21 cellular contexts compared by ENCODE assay signal in the genomic region with DNA sequence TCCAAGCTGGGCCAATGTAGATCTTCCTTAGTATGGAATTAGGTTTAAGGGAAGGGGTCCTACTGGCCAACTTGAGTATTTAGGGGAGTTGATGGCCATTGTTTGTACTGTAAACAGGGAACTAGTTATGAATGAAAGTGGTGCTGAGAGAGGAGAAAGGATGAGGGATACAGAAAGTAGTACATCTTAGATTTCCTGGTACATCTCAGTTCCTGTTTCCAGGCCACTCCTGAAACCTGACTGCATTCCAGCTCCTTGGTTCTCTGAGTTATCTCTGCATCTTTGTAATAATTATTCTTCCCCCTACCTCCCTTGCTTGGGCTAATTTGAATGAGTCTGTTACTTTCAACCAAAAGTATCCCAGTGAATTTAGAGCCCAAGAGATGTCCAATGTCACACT. TPM values are rescaled to one million over a fixed set of nuclear protein-coding genes. Genes with fewer than 3 reads are reported as not detected.
DNase-seq lines count a peak whose midpoint lies in the region; ATAC-seq and TF ChIP-seq lines count a peak whose summit lies in the region.
"Had no signal": no experiment of that assay in that cellular context is flagged by ENCODE, and none has a peak within 500 bp of the region (broad histone marks: within the 10 kb centered on the region; RNA-seq: fewer than 3 reads in every experiment).

No MANE protein-coding gene starts in this region.

- H3K79me2 ChIP-seq in OCI-LY7 (ENCODE audit: insufficient read depth, low read depth, low read length) (no peaks in the 10 kb centered on the region), neural progenitor cell (ENCODE audit: low read depth) (no peaks in the 10 kb centered on the region)

- no peak for ATAC-seq in activated T-cell treated with anti-CD3 and anti-CD28 coated beads, Interleukin-2, amount 50 U/mL, for 72 hours (replicated peaks in 1 of 2)
- ATAC-seq in GM18511 (IDR thresholded peaks at IDR 0.05; ENCODE audit: unreplicated experiment): no peak
- ATAC-seq in GM19467 (IDR thresholded peaks at IDR 0.05; ENCODE audit: unreplicated experiment): no peak
- ATAC-seq: GM23338, HCT116 had no signal

- H3K27me3 ChIP-seq in neural progenitor cell: peaks cover 52% of the 10 kb centered on the region
- no peaks in the 10 kb centered on the region for H3K27me3 ChIP-seq in breast epithelium
- H3K27me3 ChIP-seq: BLaER1 had no signal

- no peaks in the 10 kb centered on the region for H3K27me3 Mint-ChIP-seq in activated T-cell treated with anti-CD3 and anti-CD28 coated beads, Interleukin-2, amount 50 U/mL, for 72 hours (ENCODE audit: low read depth)
- H3K27me3 Mint-ChIP-seq in neural progenitor cell (ENCODE audit: insufficient read depth, low read depth): peaks cover 32% of the 10 kb centered on the region
- H3K27me3 Mint-ChIP-seq: CD8-positive, alpha-beta memory T cell had no signal

- no peaks in the 10 kb centered on the region for H3K9me3 Mint-ChIP-seq in activated T-cell treated with anti-CD3 and anti-CD28 coated beads, Interleukin-2, amount 50 U/mL, for 72 hours
- H3K9me3 Mint-ChIP-seq in neural progenitor cell: peaks cover 7% of the 10 kb centered on the region
- H3K9me3 Mint-ChIP-seq: CD8-positive, alpha-beta memory T cell; GM23338; HFFc6 had no signal

- CTCF ChIA-PET in OCI-LY7 (lab: Charles Lee; ENCODE audit: unreplicated experiment): no interaction called here

- no peak overlapping the region for H3K4me2 ChIP-seq in OCI-LY7 (ENCODE audit: low read length)
- H3K4me2 ChIP-seq in neural progenitor cell: no peak overlapping the region
- H3K4me2 ChIP-seq: BLaER1, GM23338 had no signal

- H3K9me2 ChIP-seq in OCI-LY7 (ENCODE audit: insufficient read depth, low read length): no peaks in the 10 kb centered on the region

- H3K4me1 ChIP-seq in OCI-LY7 (ENCODE audit: insufficient read depth, low read length, poor library complexity, severe bottlenecking) (no peaks in the 10 kb centered on the region), neural progenitor cell (peaks cover 15% of the 10 kb centered on the region), breast epithelium (no peaks in the 10 kb centered on the region)

- no peaks in the 10 kb centered on the region for H4K20me1 ChIP-seq in OCI-LY7 (ENCODE audit: insufficient read depth, low read length)
- H4K20me1 ChIP-seq in neural progenitor cell (ENCODE audit: low read depth): peaks cover 22% of the 10 kb centered on the region

- H3K36me3 Mint-ChIP-seq in activated T-cell treated with anti-CD3 and anti-CD28 coated beads, Interleukin-2, amount 50 U/mL, for 72 hours (ENCODE audit: insufficient read depth in 2 of 2): peaks cover 0 to 8% of the 10 kb centered on the region in 2 donors
- peaks cover 16% of the 10 kb centered on the region for H3K36me3 Mint-ChIP-seq in neural progenitor cell

- TF ChIP-seq POLR2A in breast epithelium (IDR thresholded peaks at IDR 0.05): no peak

- H3K4me3 ChIP-seq in OCI-LY7 (ENCODE audit: low read depth, low read length, poor library complexity, severe bottlenecking) (no peak overlapping the region), neural progenitor cell (no peak overlapping the region), breast epithelium (no peak overlapping the region)
- H3K4me3 ChIP-seq: BLaER1, GM23338 had no signal

- no peak overlapping the region for H3K9ac ChIP-seq in neural progenitor cell
- H3K9ac ChIP-seq: BLaER1 had no signal

- H3K27ac Mint-ChIP-seq in activated T-cell treated with anti-CD3 and anti-CD28 coated beads, Interleukin-2, amount 50 U/mL, for 72 hours: peak overlapping the region; percentile 64
- no peak overlapping the region for H3K27ac Mint-ChIP-seq in neural progenitor cell
- H3K27ac Mint-ChIP-seq: GM23338, HFFc6 had no signal

- H3K4me3 Mint-ChIP-seq in activated T-cell treated with anti-CD3 and anti-CD28 coated beads, Interleukin-2, amount 50 U/mL, for 72 hours: no peak overlapping the region
- peak overlapping the region; percentile 33 for H3K4me3 Mint-ChIP-seq in neural progenitor cell
- H3K4me3 Mint-ChIP-seq: CD14-positive monocyte; CD8-positive, alpha-beta memory T cell; GM23338; HFFc6 had no signal

- H3K36me3 ChIP-seq in OCI-LY7 (ENCODE audit: insufficient read depth, low read length) (no peaks in the 10 kb centered on the region; the same call in 1 of the 2 replicates), neural progenitor cell (no peaks in the 10 kb centered on the region), breast epithelium (no peaks in the 10 kb centered on the region)

- peaks cover 28% of the 10 kb centered on the region for H3K4me1 Mint-ChIP-seq in activated T-cell treated with anti-CD3 and anti-CD28 coated beads, Interleukin-2, amount 50 U/mL, for 72 hours (ENCODE audit: low read depth)
- H3K4me1 Mint-ChIP-seq in neural progenitor cell: peaks cover 34% of the 10 kb centered on the region

- H3K9me3 ChIP-seq in OCI-LY7 (ENCODE audit: low read length) (no peaks in the 10 kb centered on the region), neural progenitor cell (ENCODE audit: low read depth) (no peaks in the 10 kb centered on the region), breast epithelium (no peaks in the 10 kb centered on the region)

- POLR2A ChIA-PET in OCI-LY7 (lab: Charles Lee): no interaction called here

- no peak for TF ChIP-seq CTCF in OCI-LY7 (conservative IDR thresholded peaks at IDR 0.05; ENCODE audit: low read length)
- TF ChIP-seq CTCF in neural progenitor cell (IDR thresholded peaks at IDR 0.05): no peak
- no peak for TF ChIP-seq CTCF in breast epithelium (IDR thresholded peaks at IDR 0.05)

- intact Hi-C loops in OCI-LY7 (cut with micrococcal nuclease; ENCODE audit: unreplicated experiment) (no loop called here), breast epithelium (cut with DNase I; ENCODE audit: low total_unique reads) (no loop called here)

- H3K27ac ChIP-seq in OCI-LY7 (ENCODE audit: low read depth, low read length, poor library complexity, severe bottlenecking) (no peak overlapping the region), neural progenitor cell (no peak overlapping the region), breast epithelium (no peak overlapping the region)
- H3K27ac ChIP-seq: BLaER1, HL-60 had no signal

- H3F3A ChIP-seq in neural progenitor cell (ENCODE audit: low read depth): peaks cover 35% of the 10 kb centered on the region

- no peak for DNase-seq in activated T-cell treated with anti-CD3 and anti-CD28 coated beads, Interleukin-2, amount 50 U/mL, for 72 hours
- DNase-seq in activated T-cell treated with anti-CD3 and anti-CD28 coated beads, Interleukin-2, amount 50 U/mL, for 1 hour: no peak
- no peak for DNase-seq in OCI-LY7 (ENCODE audit: low spot score)
- no peak for DNase-seq in neural progenitor cell (ENCODE audit: low spot score)
- no peak for DNase-seq in breast epithelium (ENCODE audit: low spot score in 2 of 2)
- DNase-seq: 8988T; CD8-positive, alpha-beta memory T cell; COR-L47; DMS 273 treated with DMSO at 0.1 percent for 48 hours; DMS53; DND-41; EL; H7; HFFc6 had no signal

- H2AFZ ChIP-seq in OCI-LY7 (ENCODE audit: low read length) (no peak overlapping the region), neural progenitor cell (replicated peaks) (no peak overlapping the region)
- H2AFZ ChIP-seq: GM23338 had no signal

- BruUV-seq in OCI-LY7 (replicated peaks; lab: Mats Ljungman, UMichigan): TSS peak; percentile 16

RNA-seq across cellular contexts. Expression of a gene that starts 30.1 kb away (rescaled TPM):
- total RNA-seq in activated T-cell treated with anti-CD3 and anti-CD28 coated beads, Interleukin-2, amount 50 U/mL, for 72 hours: 100 to 1,000 TPM in 1 of 2 donors, 10 to 100 TPM in 1; 65.9 to 113 TPM
- total RNA-seq in OCI-LY7 (2014; rRNA removed; shearing (Covaris generic)): 8.7 and 11.8 TPM in 2 replicates
- 4.1 and 5.2 TPM in 2 replicates for total RNA-seq in OCI-LY7 (2022)
- 262 and 277 TPM in 2 replicates for total RNA-seq in neural progenitor cell (ENCODE audit: low replicate concordance)
- total RNA-seq in breast epithelium: 1 to 10 TPM in 2 of 3 donors, under 1 TPM in 1; 0.80 to 2.3 (median 1.9) TPM

Comparison
In these comparisons a context has a peak if more than half of its experiments do, and no peak if none do; other contexts are left out.
1. RNA of a gene that starts 30.1 kb away (total RNA-seq): 262 to 277 TPM in neural progenitor cell and 65.9 to 113 TPM in activated T-cell treated with anti-CD3 and anti-CD28 coated beads, Interleukin-2, amount 50 U/mL, for 72 hours; 4.1 to 11.8 TPM in OCI-LY7 and 0.80 to 2.3 TPM in breast epithelium; every median in the first group is over 4 times any median in the second.